Comparison of ENCODE assay signal across 10 cellular contexts in the genomic region with DNA sequence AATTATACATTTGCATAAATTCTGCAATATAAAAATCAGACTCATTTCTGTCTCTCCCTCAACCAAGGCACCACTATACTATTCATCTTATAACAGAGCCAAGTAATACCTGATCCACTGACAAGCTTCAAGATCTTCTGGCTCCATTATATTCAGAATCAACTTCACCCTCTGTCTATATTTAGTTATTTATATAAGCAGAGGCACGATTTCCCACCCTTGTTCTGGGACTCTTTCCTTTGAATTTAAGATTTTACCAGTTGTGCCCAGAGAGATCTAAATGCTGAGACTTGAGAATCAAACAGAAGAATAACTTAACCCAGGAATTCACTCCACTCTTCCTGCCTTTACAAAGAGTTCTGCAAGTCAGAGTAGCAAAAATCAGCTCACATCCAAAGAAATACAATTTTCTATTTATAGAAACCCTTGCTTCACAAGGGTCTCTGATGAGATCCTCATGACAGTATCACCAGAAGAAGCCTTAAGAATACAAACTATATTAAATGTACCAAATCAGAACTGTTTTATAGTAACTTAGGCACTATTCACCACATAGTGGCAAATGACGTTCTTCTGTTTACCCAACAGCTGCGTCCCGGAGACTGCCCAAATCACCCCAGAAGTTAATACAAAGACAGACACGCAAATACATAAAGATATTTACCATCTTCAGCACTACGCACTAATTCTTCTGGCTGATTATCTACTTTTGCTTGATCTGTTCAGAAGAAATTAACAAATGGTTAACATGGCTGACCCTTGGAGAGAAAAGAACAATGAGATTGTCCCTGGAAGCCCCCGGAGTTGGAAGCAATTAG. TPM values are rescaled to one million over a fixed set of nuclear protein-coding genes. Genes with fewer than 3 reads are reported as not detected.
DNase-seq lines count a peak whose midpoint lies in the region; ATAC-seq and TF ChIP-seq lines count a peak whose summit lies in the region.
"Had no signal": no experiment of that assay in that cellular context is flagged by ENCODE, and none has a peak within 500 bp of the region (broad histone marks: within the 10 kb centered on the region; RNA-seq: fewer than 3 reads in every experiment).

No MANE protein-coding gene starts in this region.

- H3K9ac ChIP-seq in IMR-90 (ENCODE audit: low read depth, low read length) (peak overlapping the region; percentile 86), subcutaneous abdominal adipose tissue (ENCODE audit: low read length in 5 of 5) (no peak overlapping the region)

- intact Hi-C loops in IMR-90 (cut with micrococcal nuclease) (loop anchor here (2.0 to 5.0 kb wide), 4 partner anchors 54 to 110 kb away; a partner anchor contains a TSS), lower lobe of right lung (cut with DNase I) (no loop called here)

- H2AK5ac ChIP-seq in IMR-90 (ENCODE audit: low read depth, low read length): peak overlapping the region; percentile 54

- H3K4me3 ChIP-seq in IMR-90 (ENCODE audit: insufficient read depth, low read depth, low read length): peak overlapping the region; percentile 52
- H3K4me3 ChIP-seq in lower lobe of right lung: peak overlapping the region; percentile 29
- peak overlapping the region in 2 of 5 donors; percentile 17 to 56 for H3K4me3 ChIP-seq in subcutaneous abdominal adipose tissue (ENCODE audit: low read depth in 1 of 5, low read length in 5 of 5)

- POLR2A ChIA-PET in IMR-90 (lab: Charles Lee; ENCODE audit: unreplicated experiment): interaction anchor here (1.1 kb wide), 1 partner anchor 59 kb away, joined by 4 read pairs; no protein-coding TSS in a partner anchor

- H3K18ac ChIP-seq in IMR-90 (ENCODE audit: low read depth, low read length): peak overlapping the region; percentile 95

- no CpG with 5 or more reads among the region's 7 CpGs for WGBS in IMR-90 (ENCODE audit: extremely low coverage in 2 of 2, insufficient read length in 1 of 2), 2 experiments

- peaks cover 14 to 27% of the 10 kb centered on the region in 2 experiments; a peak in 3 of 4 replicates for H3K79me1 ChIP-seq in IMR-90 (ENCODE audit: low read depth in 1 of 2, low read length in 2 of 2)

- no peak for TF ChIP-seq RAD21 in IMR-90 (IDR thresholded peaks at IDR 0.05; ENCODE audit: low read length)

- peak overlapping the region; percentile 77 for H2AFZ ChIP-seq in IMR-90 (replicated peaks; ENCODE audit: low read length, poor library complexity)

- H4K8ac ChIP-seq in IMR-90 (ENCODE audit: low read depth in 2 of 2, low read length in 2 of 2): peak overlapping the region; percentile 72 to 85

- in situ Hi-C loops in IMR-90 (cut with MboI; ENCODE audit: low sequenced_read_pairs): no loop called here

- H3K9me3 ChIP-seq in IMR-90 (ENCODE audit: control insufficient read depth, insufficient read depth, low read length) (no peaks in the 10 kb centered on the region), lower lobe of right lung (no peaks in the 10 kb centered on the region), subcutaneous abdominal adipose tissue (ENCODE audit: control insufficient read depth in 5 of 5, low read length in 5 of 5) (no peaks in the 10 kb centered on the region)

- peak; percentile 7 for ATAC-seq in IMR-90 (ENCODE audit: low read depth)
- no peak for ATAC-seq in lower lobe of right lung
- no peak for ATAC-seq in HG03108 (IDR thresholded peaks at IDR 0.05; ENCODE audit: unreplicated experiment)
- no peak for ATAC-seq in GM21423 (IDR thresholded peaks at IDR 0.05; ENCODE audit: unreplicated experiment)
- ATAC-seq in HG03432 (IDR thresholded peaks at IDR 0.05; ENCODE audit: unreplicated experiment): no peak

- peak overlapping the region; percentile 93 for H3K14ac ChIP-seq in IMR-90 (replicated peaks; ENCODE audit: low read depth, low read length)

- H3K36me3 ChIP-seq in IMR-90 (ENCODE audit: control insufficient read depth, insufficient read depth, low read length): peaks cover 5% of the 10 kb centered on the region; the same call in 1 of the 2 replicates
- H3K36me3 ChIP-seq in lower lobe of right lung: no peaks in the 10 kb centered on the region
- H3K36me3 ChIP-seq in subcutaneous abdominal adipose tissue (ENCODE audit: control insufficient read depth in 5 of 5, insufficient read depth in 5 of 5, low read length in 5 of 5): peaks cover 0 to 2% (median 0%) of the 10 kb centered on the region in 5 donors

- H2BK20ac ChIP-seq in IMR-90 (ENCODE audit: low read depth, low read length): peak overlapping the region; percentile 68

- DNase-seq in IMR-90 (peak; percentile 28), lower lobe of right lung (no peak), activated gamma-delta T cell (lab: John Stamatoyannopoulos, UW) (no peak)
- DNase-seq: activated T-cell treated with anti-CD3 and anti-CD28 coated beads, Interleukin-2, amount 50 U/mL, for 24 hours; effector memory CD4-positive, alpha-beta T cell had no signal

- H3K4me2 ChIP-seq in IMR-90 (ENCODE audit: low read depth, low read length): peak overlapping the region; percentile 56

- peak overlapping the region; percentile 93 for H2BK120ac ChIP-seq in IMR-90 (ENCODE audit: low read depth, low read length)

- peak overlapping the region; percentile 77 for H3K23ac ChIP-seq in IMR-90 (ENCODE audit: low read depth, low read length)

- peak overlapping the region; percentile 66; the same call in 1 of the 3 replicates for H2BK15ac ChIP-seq in IMR-90 (ENCODE audit: low read depth, low read length)

- dilution Hi-C loops in IMR-90 (cut with HindIII; ENCODE audit: low sequenced_read_pairs, unreplicated experiment): no loop called here

- TF ChIP-seq CTCF in IMR-90 (conservative IDR thresholded peaks at IDR 0.05; ENCODE audit: low read depth, low read length): no peak
- no peak for TF ChIP-seq CTCF in lower lobe of right lung (IDR thresholded peaks at IDR 0.05)

- H4K5ac ChIP-seq in IMR-90 (ENCODE audit: low read depth, low read length): peak overlapping the region; percentile 91

- H2AK9ac ChIP-seq in IMR-90 (replicated peaks; ENCODE audit: low read depth, low read length, poor library complexity): peak overlapping the region; percentile 80

- H3K9me1 ChIP-seq in IMR-90 (ENCODE audit: insufficient read depth, low read length): peaks cover 3% of the 10 kb centered on the region; the same call in 1 of the 2 replicates

- no peaks in the 10 kb centered on the region for H3K27me3 ChIP-seq in IMR-90 (ENCODE audit: control insufficient read depth, insufficient read depth, low read length)
- H3K27me3 ChIP-seq in lower lobe of right lung (ENCODE audit: low read depth): no peaks in the 10 kb centered on the region
- no peaks in the 10 kb centered on the region for H3K27me3 ChIP-seq in subcutaneous abdominal adipose tissue (ENCODE audit: control insufficient read depth in 5 of 5, insufficient read depth in 4 of 5, low read length in 5 of 5)

- H4K91ac ChIP-seq in IMR-90 (ENCODE audit: insufficient read depth, low read depth, low read length): peak overlapping the region; percentile 87

- H3K4me1 ChIP-seq in IMR-90 (ENCODE audit: control insufficient read depth, insufficient read depth, low read length) (peaks cover 8% of the 10 kb centered on the region), lower lobe of right lung (no peaks in the 10 kb centered on the region), subcutaneous abdominal adipose tissue (ENCODE audit: control insufficient read depth in 5 of 5, insufficient read depth in 5 of 5, low read length in 5 of 5) (peaks cover 0 to 9% (median 0%) of the 10 kb centered on the region in 5 donors)

- CTCF ChIA-PET in IMR-90 (lab: Yijun Ruan, JAX): interaction anchor here (0.6 kb wide), 3 partner anchors 10 to 379 kb away, joined by 3 to 5 read pairs (median 3); no protein-coding TSS in a partner anchor

- no TSS peak for BruUV-seq in IMR-90 (replicated peaks; lab: Mats Ljungman, UMichigan)

- TF ChIP-seq POLR2A in IMR-90 (IDR thresholded peaks at IDR 0.05; ENCODE audit: low read depth, low read length): no peak

- H4K20me1 ChIP-seq in IMR-90 (ENCODE audit: insufficient read depth, low read length): no peaks in the 10 kb centered on the region

- H3K4ac ChIP-seq in IMR-90 (ENCODE audit: low read depth, low read length): peak overlapping the region; percentile 84

- H3K56ac ChIP-seq in IMR-90 (ENCODE audit: extremely low read depth, insufficient read depth, low read length): peak overlapping the region; percentile 88

- H2BK5ac ChIP-seq in IMR-90 (ENCODE audit: low read depth, low read length, poor library complexity, severe bottlenecking): peak overlapping the region; percentile 97

- H3K27ac ChIP-seq in IMR-90 (ENCODE audit: insufficient read depth, low read length) (peak overlapping the region; percentile 60), cingulate gyrus (ENCODE audit: low read depth, low read length) (peak overlapping the region; percentile 83), lower lobe of right lung (peak overlapping the region; percentile 66), subcutaneous abdominal adipose tissue (ENCODE audit: low read depth, low read length) (peak overlapping the region; percentile 3)

TF ChIP-seq in IMR-90, 13 proteins besides CTCF, POLR2A, EP300 and RAD21 (continues in another document):
- TF ChIP-seq CEBPB (IDR thresholded peaks at IDR 0.05; ENCODE audit: low read depth, low read length) (no peak), BHLHE40 (IDR thresholded peaks at IDR 0.05; ENCODE audit: low read depth, low read length) (no peak), RFX5 (IDR thresholded peaks at IDR 0.05; ENCODE audit: low read depth, low read length) (no peak), CHD1 (IDR thresholded peaks at IDR 0.05; ENCODE audit: low read depth, low read length) (no peak), MXI1 (IDR thresholded peaks at IDR 0.05; ENCODE audit: borderline replicate concordance, low read depth, low read length) (no peak), NFE2L2 (IDR thresholded peaks at IDR 0.05; ENCODE audit: low read depth, low read length) (no peak)
- TF ChIP-seq, protein P1, sequence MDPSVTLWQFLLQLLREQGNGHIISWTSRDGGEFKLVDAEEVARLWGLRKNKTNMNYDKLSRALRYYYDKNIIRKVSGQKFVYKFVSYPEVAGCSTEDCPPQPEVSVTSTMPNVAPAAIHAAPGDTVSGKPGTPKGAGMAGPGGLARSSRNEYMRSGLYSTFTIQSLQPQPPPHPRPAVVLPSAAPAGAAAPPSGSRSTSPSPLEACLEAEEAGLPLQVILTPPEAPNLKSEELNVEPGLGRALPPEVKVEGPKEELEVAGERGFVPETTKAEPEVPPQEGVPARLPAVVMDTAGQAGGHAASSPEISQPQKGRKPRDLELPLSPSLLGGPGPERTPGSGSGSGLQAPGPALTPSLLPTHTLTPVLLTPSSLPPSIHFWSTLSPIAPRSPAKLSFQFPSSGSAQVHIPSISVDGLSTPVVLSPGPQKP (IDR thresholded peaks at IDR 0.05; ENCODE audit: borderline replicate concordance, low read depth, low read length): no peak

RNA-seq across cellular contexts. Expression of a gene that starts 32.3 kb away (rescaled TPM):
- total RNA-seq in IMR-90 (2012; rRNA removed) (7.9 and 9.4 TPM in 2 replicates), lower lobe of right lung (1.6 TPM)
- polyA plus RNA-seq in IMR-90 (2012; rRNA removed): 4.0 and 4.1 TPM in 2 replicates
- polyA plus RNA-seq in IMR-90 (2012; cell fraction: cytosol; rRNA removed): 2.5 and 2.9 TPM in 2 replicates
- 2.1 and 4.2 TPM in 2 replicates for polyA plus RNA-seq in IMR-90 (2012; cell fraction: nucleus; rRNA removed; ENCODE audit: low replicate concordance)

RNA-seq across cellular contexts. Expression of a gene that starts 53.4 kb away (rescaled TPM):
- total RNA-seq in IMR-90 (2012; rRNA removed): 12.5 and 24.4 TPM in 2 replicates
- 14.2 and 17.7 TPM in 2 replicates for polyA plus RNA-seq in IMR-90 (2012; rRNA removed)
- polyA plus RNA-seq in IMR-90 (2012; cell fraction: cytosol; rRNA removed): 8.4 and 11.4 TPM in 2 replicates
- polyA plus RNA-seq in IMR-90 (2012; cell fraction: nucleus; rRNA removed; ENCODE audit: low replicate concordance): 115 and 175 TPM in 2 replicates
- total RNA-seq in lower lobe of right lung: 39.6 TPM

Comparison
In these comparisons a context has a peak if more than half of its experiments do, and no peak if none do; other contexts are left out.
1. H3K27ac ChIP-seq: peak in every context shown above with its lines; median percentile 83 in cingulate gyrus; 66 in lower lobe of right lung; 60 in IMR-90; 3 in subcutaneous abdominal adipose tissue.